32 cellular contexts compared by ENCODE assay signal in the genomic region with DNA sequence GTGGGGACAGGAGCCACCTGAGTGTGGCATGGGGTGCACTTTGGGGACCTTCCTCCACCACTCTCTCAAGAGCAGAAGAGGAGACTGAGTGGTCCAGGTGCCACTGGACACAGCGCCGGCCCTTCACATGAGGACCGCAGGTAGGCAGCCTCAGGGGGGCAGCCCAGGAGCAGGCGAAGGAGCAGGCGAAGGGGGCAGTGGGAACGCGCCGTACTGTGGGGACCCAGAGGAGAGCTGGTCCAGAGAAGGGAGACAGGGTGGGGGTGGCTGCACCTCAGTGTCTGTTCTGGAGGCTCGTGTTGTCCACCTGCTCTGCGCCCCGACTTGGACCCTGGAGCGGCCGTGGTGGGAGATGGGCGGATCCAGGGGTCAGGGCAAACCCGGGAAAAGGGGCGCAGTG. TPM values are rescaled to one million over a fixed set of nuclear protein-coding genes. Genes with fewer than 3 reads are reported as not detected.
"Had no signal": no experiment of that assay in that cellular context is flagged by ENCODE, and none has a peak within 500 bp of the region (broad histone marks: within the 10 kb centered on the region; RNA-seq: fewer than 3 reads in every experiment).

No MANE protein-coding gene starts in this region.

- DNase-seq: activated effector memory CD4-positive, alpha-beta T cell treated with anti-CD3 and anti-CD28 coated beads, Interleukin-2, amount 50 U/mL, for 16 hours; activated effector memory CD4-positive, alpha-beta T cell treated with Interleukin-2 at 50 U/mL for 16 hours; activated gamma-delta T cell; activated gamma-delta T cell treated with Interleukin-2 at 50 U/mL for 16 hours; activated naive CD4-positive, alpha-beta T cell; activated naive CD4-positive, alpha-beta T cell treated with anti-CD3 and anti-CD28 coated beads for 36 hours; activated naive CD4-positive, alpha-beta T cell treated with anti-CD3 and anti-CD28 coated beads, Interleukin-2, amount 10 ng/mL, durations not matched to agents 7 days and 5 days; activated naive CD4-positive, alpha-beta T cell treated with anti-CD3 and anti-CD28 coated beads, Interleukin-2, amount 50 U/mL, for 16 hours; activated naive CD4-positive, alpha-beta T cell treated with Interleukin-2 at 50 U/mL for 16 hours; activated naive CD8-positive, alpha-beta T cell treated with anti-CD3 and anti-CD28 coated beads for 36 hours; activated naive CD8-positive, alpha-beta T cell treated with anti-CD3 and anti-CD28 coated beads, Interleukin-2, amount 10 ng/mL, durations not matched to agents 7 days and 5 days; activated naive CD8-positive, alpha-beta T cell treated with anti-CD3 and anti-CD28 coated beads, Interleukin-2, amount 50 U/mL, for 24 hours; activated T-cell treated with anti-CD3 and anti-CD28 coated beads, Interleukin-2, amount 50 U/mL, for 1 hour; activated T-cell treated with anti-CD3 and anti-CD28 coated beads, Interleukin-2, amount 50 U/mL, for 24 hours; activated T-cell treated with anti-CD3 and anti-CD28 coated beads, Interleukin-2, amount 50 U/mL, for 4 hours; activated T-cell treated with anti-CD3 and anti-CD28 coated beads, Interleukin-2, amount 50 U/mL, for 48 hours; activated T-cell treated with anti-CD3 and anti-CD28 coated beads, Interleukin-2, amount 50 U/mL, for 72 hours; adrenal gland; amniotic stem cell; amygdala; anterior cingulate cortex; aorta; body of pancreas; brain microvascular endothelial cell; caudate nucleus; central memory CD4-positive, alpha-beta T cell; cerebellar nuclear complex had no signal

- H3K4me3 ChIP-seq: adrenal gland, ascending aorta, body of pancreas, breast epithelium, cardiac muscle cell had no signal

- H3K9me3 ChIP-seq: adrenal gland, ascending aorta, body of pancreas, breast epithelium had no signal

- H3K27me3 ChIP-seq: adrenal gland, ascending aorta, body of pancreas, brain microvascular endothelial cell, breast epithelium, cardiac muscle cell had no signal

- ATAC-seq: activated naive CD4-positive, alpha-beta T cell treated with anti-CD3 and anti-CD28 coated beads, Interleukin-2, amount 50 U/mL, for 72 hours; activated naive CD8-positive, alpha-beta T cell treated with anti-CD3 and anti-CD28 coated beads, Interleukin-2, amount 50 U/mL, for 24 hours; activated T-cell treated with anti-CD3 and anti-CD28 coated beads, Interleukin-2, amount 50 U/mL, for 4 hours; activated T-cell treated with anti-CD3 and anti-CD28 coated beads, Interleukin-2, amount 50 U/mL, for 72 hours; activated T-helper 17 cell treated with anti-CD3 and anti-CD28 coated beads, Interleukin-2, amount 50 U/mL, for 72 hours; body of pancreas had no signal

- H3K4me1 ChIP-seq: adrenal gland, ascending aorta, body of pancreas, breast epithelium had no signal

- H3K27ac ChIP-seq: adrenal gland, ascending aorta, body of pancreas, brain microvascular endothelial cell, breast epithelium, cardiac muscle cell had no signal

- H3K36me3 ChIP-seq: adrenal gland, ascending aorta, brain microvascular endothelial cell, breast epithelium, cardiac muscle cell had no signal

RNA-seq across cellular contexts. Expression of gene AQP12A, which starts 55.0 kb away (rescaled TPM):
- polyA plus RNA-seq: adrenal gland, cardiac muscle cell had no signal
